In the genomic region with DNA sequence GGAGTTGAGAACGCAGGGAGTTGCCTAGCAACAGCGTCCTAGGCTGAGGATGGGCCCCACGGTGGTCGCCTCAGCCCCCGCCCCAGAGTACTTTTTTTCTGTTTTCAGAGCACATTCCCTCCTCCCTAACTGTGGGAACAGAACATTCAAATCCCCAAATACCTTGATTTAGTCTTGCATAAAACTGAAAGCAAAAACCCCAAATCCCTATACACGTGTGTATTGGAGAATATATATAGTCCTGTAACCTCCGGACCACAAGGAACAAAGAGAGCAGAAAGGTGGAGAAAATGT, we compare ENCODE assay signal across 8 cellular contexts. TPM values are rescaled to one million over a fixed set of nuclear protein-coding genes. Genes with fewer than 3 reads are reported as not detected.
A peak's percentile ranks its signal among the peaks of the same experiment; 100 is the strongest.
DNase-seq lines count a peak whose midpoint lies in the region; ATAC-seq, FAIRE-seq and TF ChIP-seq lines count a peak whose summit lies in the region.

No MANE protein-coding gene starts in this region.

- no peaks in the 10 kb centered on the region for H3F3A ChIP-seq in PC-3 (ENCODE audit: low read length, unreplicated experiment)

- H3K27me3 ChIP-seq in DND-41 (ENCODE audit: insufficient read depth, low read length, poor library complexity) (no peaks in the 10 kb centered on the region), PC-3 (ENCODE audit: low read length) (no peaks in the 10 kb centered on the region), pancreas (no peaks in the 10 kb centered on the region)

- CTCF ChIA-PET in PC-3 (lab: Charles Lee) = no interaction called here

- peaks cover 15% of the 10 kb centered on the region for H3K36me3 ChIP-seq in DND-41 (ENCODE audit: insufficient read depth, low read length)
- no peaks in the 10 kb centered on the region for H3K36me3 ChIP-seq in PC-3 (ENCODE audit: low read depth, low read length)
- H3K36me3 ChIP-seq in pancreas = no peaks in the 10 kb centered on the region

- ATAC-seq in DND-41 (ENCODE audit: insufficient read depth, low read depth) (peak; percentile 17), PC-3 (no peak), pancreas (no peak)

- H3K4me1 ChIP-seq in DND-41 (ENCODE audit: insufficient read depth, low read length) (peaks cover 45% of the 10 kb centered on the region), PC-3 (ENCODE audit: insufficient read depth, low read length) (peaks cover 33% of the 10 kb centered on the region), pancreas (peaks cover 17 to 38% (median 32%) of the 10 kb centered on the region in 3 donors)

- FAIRE-seq in pancreas (lab: Jason Lieb, UNC) = no peak

- H3K27ac ChIP-seq in DND-41 (ENCODE audit: low read length) (0 out of 2 replicates have a peak overlapping the region, but pooled peaks have one; percentile 16), PC-3 (ENCODE audit: low read length) (no peak overlapping the region), pancreas (peak overlapping the region; percentile 98 to 99 (median 98))

- H3K9me3 ChIP-seq in DND-41 (ENCODE audit: insufficient read depth, low read length, severe bottlenecking) = no peaks in the 10 kb centered on the region
- H3K9me3 ChIP-seq in PC-3 (ENCODE audit: low read length) = no peaks in the 10 kb centered on the region
- no peaks in the 10 kb centered on the region for H3K9me3 ChIP-seq in pancreas

- intact Hi-C loops in PC-3 (cut with micrococcal nuclease) (no loop called here), pancreas (cut with DNase I) (no loop called here)

- DNase-seq in DND-41 = no peak
- DNase-seq in PC-3 = no peak
- DNase-seq in epithelial cell of esophagus (ENCODE audit: low read depth) = no peak
- no peak for DNase-seq in pancreas
- no peak for DNase-seq in stimulated activated CD4-positive, alpha-beta T cell treated with anti-CD3 and anti-CD28 coated beads, Interleukin-4, amount 100 ng/mL, for 24 hours
- DNase-seq in NCI-H2196 (lab: John Stamatoyannopoulos, UW; ENCODE audit: unreplicated experiment) = no peak
- DNase-seq in stimulated activated CD4-positive, alpha-beta T cell treated with anti-CD3 and anti-CD28 coated beads, Interleukin-2, amount 100 ng/mL, for 48 hours = no peak
- DNase-seq in NCI-H446 (lab: John Stamatoyannopoulos, UW) = no peak

- no TSS peak for BruUV-seq in PC-3 (replicated peaks; lab: Mats Ljungman, UMichigan)

- peaks cover 42% of the 10 kb centered on the region for H4K20me1 ChIP-seq in DND-41 (ENCODE audit: insufficient read depth, low read length)
- peaks cover 41% of the 10 kb centered on the region for H4K20me1 ChIP-seq in PC-3 (ENCODE audit: low read length)

- H3K4me2 ChIP-seq in DND-41 (ENCODE audit: insufficient read depth, low read length) (peak overlapping the region; percentile 87), PC-3 (ENCODE audit: low read length) (peak overlapping the region; percentile 80)

- TF ChIP-seq CTCF in DND-41 (IDR thresholded peaks at IDR 0.05; ENCODE audit: borderline replicate concordance, extremely low read depth, low read length, poor library complexity, severe bottlenecking) (no peak), PC-3 (conservative IDR thresholded peaks at IDR 0.05; ENCODE audit: low read depth, low read length) (no peak), epithelial cell of esophagus (IDR thresholded peaks at IDR 0.05; ENCODE audit: insufficient read depth, low read depth, low read length, missing control alignments) (no peak), pancreas (IDR thresholded peaks at IDR 0.05) (no peak)

- H3K4me3 ChIP-seq in DND-41 (ENCODE audit: low read depth in 1 of 2, low read length in 2 of 2) (peak overlapping the region; percentile 83 to 97; a peak in 3 of 4 replicates), PC-3 (ENCODE audit: low read length) (peak overlapping the region; percentile 76), epithelial cell of esophagus (ENCODE audit: low read length) (peak overlapping the region; percentile 51), pancreas (peak overlapping the region; percentile 71 to 90 (median 84))

- POLR2A ChIA-PET in PC-3 (lab: Charles Lee; ENCODE audit: unreplicated experiment) = no interaction called here

- H2AFZ ChIP-seq in DND-41 (ENCODE audit: low read depth, low read length) = peak overlapping the region; percentile 84
- peak overlapping the region; percentile 55 for H2AFZ ChIP-seq in PC-3 (ENCODE audit: low read length)

- 0 to 1% methylated on average over 7 of the region's 7 CpGs for WGBS in pancreas, 2 donors

- H3K9ac ChIP-seq in DND-41 (ENCODE audit: low read depth, low read length) (peak overlapping the region; percentile 99), PC-3 (ENCODE audit: low read length) (peak overlapping the region; percentile 96)

- H3K79me2 ChIP-seq in DND-41 (ENCODE audit: insufficient read depth, low read length) (peaks cover 46% of the 10 kb centered on the region), PC-3 (ENCODE audit: low read length) (peaks cover 45% of the 10 kb centered on the region)

- H3K9me2 ChIP-seq in PC-3 (replicated peaks; ENCODE audit: low read length) = no peaks in the 10 kb centered on the region

RNA-seq across cellular contexts. Expression of gene NCOA5, which starts 0.3 kb away (rescaled TPM):
- 26.9 and 32.1 TPM in 2 replicates for total RNA-seq in PC-3 (2014; rRNA removed)
- 10 to 100 TPM in 4 of 6 donors, 1 to 10 TPM in 2; 8.4 to 17.3 (median 12.0) TPM for total RNA-seq in pancreas
- polyA plus RNA-seq in pancreas = 10 to 100 TPM; 10.9 to 19.6 TPM

RNA-seq across cellular contexts. Expression of gene CD40, which starts 28.1 kb away (rescaled TPM):
- total RNA-seq in PC-3 (2014; rRNA removed) = 4.6 and 5.0 TPM in 2 replicates
- total RNA-seq in pancreas = 10 to 100 TPM in 2 of 6 donors, 1 to 10 TPM in 4; 8.4 to 17.3 (median 9.5) TPM
- 10 to 100 TPM in 1 of 2 donors, 1 to 10 TPM in 1; 10.0 to 20.8 TPM for polyA plus RNA-seq in pancreas
